1 cellular context compared by ENCODE assay signal in genomic region chr15:52679232-52680040, GRCh38.
TF ChIP-seq lines count a peak whose summit lies in the region.

A gene with protein sequence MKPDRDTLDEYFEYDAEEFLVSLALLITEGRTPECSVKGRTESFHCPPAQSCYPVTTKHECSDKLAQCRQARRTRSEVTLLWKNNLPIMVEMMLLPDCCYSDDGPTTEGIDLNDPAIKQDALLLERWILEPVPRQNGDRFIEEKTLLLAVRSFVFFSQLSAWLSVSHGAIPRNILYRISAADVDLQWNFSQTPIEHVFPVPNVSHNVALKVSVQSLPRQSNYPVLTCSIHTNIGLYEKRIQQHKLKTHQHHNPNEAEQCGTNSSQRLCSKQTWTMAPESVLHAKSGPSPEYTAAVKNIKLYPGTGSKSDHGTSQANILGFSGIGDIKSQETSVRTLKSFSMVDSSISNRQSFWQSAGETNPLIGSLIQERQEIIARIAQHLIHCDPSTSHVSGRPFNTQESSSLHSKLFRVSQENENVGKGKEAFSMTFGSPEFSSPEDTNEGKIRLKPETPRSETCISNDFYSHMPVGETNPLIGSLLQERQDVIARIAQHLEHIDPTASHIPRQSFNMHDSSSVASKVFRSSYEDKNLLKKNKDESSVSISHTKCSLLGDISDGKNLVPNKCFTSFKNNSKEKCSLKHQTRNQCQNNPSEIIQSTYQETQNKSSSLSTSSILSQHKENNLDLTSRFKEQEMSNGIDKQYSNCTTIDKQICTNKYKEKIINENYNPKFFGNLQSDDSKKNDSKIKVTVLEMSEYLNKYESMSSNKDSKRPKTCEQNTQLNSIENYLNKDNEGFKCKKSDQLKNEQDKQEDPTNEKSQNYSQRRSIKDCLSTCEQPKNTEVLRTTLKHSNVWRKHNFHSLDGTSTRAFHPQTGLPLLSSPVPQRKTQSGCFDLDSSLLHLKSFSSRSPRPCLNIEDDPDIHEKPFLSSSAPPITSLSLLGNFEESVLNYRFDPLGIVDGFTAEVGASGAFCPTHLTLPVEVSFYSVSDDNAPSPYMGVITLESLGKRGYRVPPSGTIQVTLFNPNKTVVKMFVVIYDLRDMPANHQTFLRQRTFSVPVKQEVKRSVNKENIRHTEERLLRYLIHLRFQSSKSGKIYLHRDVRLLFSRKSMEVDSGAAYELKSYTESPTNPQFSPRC (minus strand): TSS chr15:52679388. CDS start chr15:52678021, 1,367 bp downstream.

TF ChIP-seq in K562, 482 proteins besides CTCF, POLR2A, EP300 and RAD21 (continued from another document and continues in another):
- TF ChIP-seq, protein P1, sequence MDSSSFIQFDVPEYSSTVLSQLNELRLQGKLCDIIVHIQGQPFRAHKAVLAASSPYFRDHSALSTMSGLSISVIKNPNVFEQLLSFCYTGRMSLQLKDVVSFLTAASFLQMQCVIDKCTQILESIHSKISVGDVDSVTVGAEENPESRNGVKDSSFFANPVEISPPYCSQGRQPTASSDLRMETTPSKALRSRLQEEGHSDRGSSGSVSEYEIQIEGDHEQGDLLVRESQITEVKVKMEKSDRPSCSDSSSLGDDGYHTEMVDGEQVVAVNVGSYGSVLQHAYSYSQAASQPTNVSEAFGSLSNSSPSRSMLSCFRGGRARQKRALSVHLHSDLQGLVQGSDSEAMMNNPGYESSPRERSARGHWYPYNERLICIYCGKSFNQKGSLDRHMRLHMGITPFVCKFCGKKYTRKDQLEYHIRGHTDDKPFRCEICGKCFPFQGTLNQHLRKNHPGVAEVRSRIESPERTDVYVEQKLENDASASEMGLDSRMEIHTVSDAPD (CRISPR knock-in tag; IDR thresholded peaks at IDR 0.05), result no peak
- TF ChIP-seq MCM2 (IDR thresholded peaks at IDR 0.05; ENCODE audit: low read depth) (no peak), ZNF12 (CRISPR knock-in tag; IDR thresholded peaks at IDR 0.05) (no peak), MYNN (IDR thresholded peaks at IDR 0.05) (0 out of 2 replicates have a peak, but pooled peaks have one; percentile 38), MYNN (CRISPR knock-in tag; IDR thresholded peaks at IDR 0.05) (no peak), BHLHE40 (IDR thresholded peaks at IDR 0.05; ENCODE audit: low read length) (peak; percentile 83), YY1 (IDR thresholded peaks at IDR 0.05; ENCODE audit: borderline replicate concordance in 1 of 3, control insufficient read depth in 1 of 3, extremely low read depth in 1 of 3, insufficient read depth in 3 of 3, insufficient read length in 1 of 3, insufficient replicate concordance in 2 of 3, low read depth in 1 of 3, low read length in 2 of 3) (no peak), PHTF2 (CRISPR knock-in tag; IDR thresholded peaks at IDR 0.05) (no peak), LEF1 (IDR thresholded peaks at IDR 0.05) (no peak), SETDB1 (IDR thresholded peaks at IDR 0.05; ENCODE audit: low read length) (no peak), ATF3 (IDR thresholded peaks at IDR 0.05) (no peak), ATF3 (CRISPR knock-in tag; conservative IDR thresholded peaks at IDR 0.05) (no peak), TRIM28 (IDR thresholded peaks at IDR 0.05) (no peak), CBFB (CRISPR knock-in tag; IDR thresholded peaks at IDR 0.05) (no peak), STAT6 (CRISPR knock-in tag; IDR thresholded peaks at IDR 0.05) (no peak), ZNF609 (CRISPR knock-in tag; IDR thresholded peaks at IDR 0.05; ENCODE audit: borderline replicate concordance) (no peak), MED1 (CRISPR knock-in tag; IDR thresholded peaks at IDR 0.05; ENCODE audit: borderline replicate concordance) (no peak), PURB (CRISPR knock-in tag; IDR thresholded peaks at IDR 0.05; ENCODE audit: low read depth) (no peak), HMG20A (CRISPR knock-in tag; conservative IDR thresholded peaks at IDR 0.05) (no peak), ATF1 (CRISPR knock-in tag; IDR thresholded peaks at IDR 0.05) (no peak), ATF1 (tag; IDR thresholded peaks at IDR 0.05) (peak; percentile 84), KAT8 (IDR thresholded peaks at IDR 0.05; ENCODE audit: low read depth) (no peak), HLTF (IDR thresholded peaks at IDR 0.05) (no peak), ZC3H11A (IDR thresholded peaks at IDR 0.05; ENCODE audit: low read depth, low read length) (no peak), U2AF2 (optimal IDR thresholded peaks at IDR 0.05; ENCODE audit: low read depth, low read length) (no peak), XRCC4 (IDR thresholded peaks at IDR 0.05; ENCODE audit: extremely low read depth, insufficient read depth, insufficient read length) (no peak), ZSCAN32 (CRISPR knock-in tag; IDR thresholded peaks at IDR 0.05) (no peak), ZNF311 (CRISPR knock-in tag; IDR thresholded peaks at IDR 0.05) (no peak), KAT2B (IDR thresholded peaks at IDR 0.05; ENCODE audit: low read depth, low read length) (no peak), HMGN3 (IDR thresholded peaks at IDR 0.05; ENCODE audit: borderline replicate concordance, extremely low read depth, insufficient read length, low read depth, low read length) (no peak), ZNF263 (CRISPR knock-in tag; IDR thresholded peaks at IDR 0.05; ENCODE audit: borderline replicate concordance) (peak; percentile 85), FOXA3 (CRISPR knock-in tag; conservative IDR thresholded peaks at IDR 0.05 in 1 of 2, IDR thresholded peaks at IDR 0.05 in 1 of 2) (no peak), NCOA1 (IDR thresholded peaks at IDR 0.05; ENCODE audit: low read depth) (no peak), DPF2 (IDR thresholded peaks at IDR 0.05) (no peak), PRMT5 (CRISPR knock-in tag; IDR thresholded peaks at IDR 0.05) (no peak), PHF8 (IDR thresholded peaks at IDR 0.05; ENCODE audit: borderline replicate concordance, low read length) (peak; percentile 38; the same call in 1 of the 2 replicates), ZNF695 (CRISPR knock-in tag; IDR thresholded peaks at IDR 0.05) (no peak), ZNF384 (IDR thresholded peaks at IDR 0.05; ENCODE audit: low read depth, low read length) (no peak), THRB (CRISPR knock-in tag; conservative IDR thresholded peaks at IDR 0.05) (no peak)
- TF ChIP-seq, protein P2, sequence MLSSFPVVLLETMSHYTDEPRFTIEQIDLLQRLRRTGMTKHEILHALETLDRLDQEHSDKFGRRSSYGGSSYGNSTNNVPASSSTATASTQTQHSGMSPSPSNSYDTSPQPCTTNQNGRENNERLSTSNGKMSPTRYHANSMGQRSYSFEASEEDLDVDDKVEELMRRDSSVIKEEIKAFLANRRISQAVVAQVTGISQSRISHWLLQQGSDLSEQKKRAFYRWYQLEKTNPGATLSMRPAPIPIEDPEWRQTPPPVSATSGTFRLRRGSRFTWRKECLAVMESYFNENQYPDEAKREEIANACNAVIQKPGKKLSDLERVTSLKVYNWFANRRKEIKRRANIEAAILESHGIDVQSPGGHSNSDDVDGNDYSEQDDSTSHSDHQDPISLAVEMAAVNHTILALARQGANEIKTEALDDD (IDR thresholded peaks at IDR 0.05), result no peak
- TF ChIP-seq, protein P3, sequence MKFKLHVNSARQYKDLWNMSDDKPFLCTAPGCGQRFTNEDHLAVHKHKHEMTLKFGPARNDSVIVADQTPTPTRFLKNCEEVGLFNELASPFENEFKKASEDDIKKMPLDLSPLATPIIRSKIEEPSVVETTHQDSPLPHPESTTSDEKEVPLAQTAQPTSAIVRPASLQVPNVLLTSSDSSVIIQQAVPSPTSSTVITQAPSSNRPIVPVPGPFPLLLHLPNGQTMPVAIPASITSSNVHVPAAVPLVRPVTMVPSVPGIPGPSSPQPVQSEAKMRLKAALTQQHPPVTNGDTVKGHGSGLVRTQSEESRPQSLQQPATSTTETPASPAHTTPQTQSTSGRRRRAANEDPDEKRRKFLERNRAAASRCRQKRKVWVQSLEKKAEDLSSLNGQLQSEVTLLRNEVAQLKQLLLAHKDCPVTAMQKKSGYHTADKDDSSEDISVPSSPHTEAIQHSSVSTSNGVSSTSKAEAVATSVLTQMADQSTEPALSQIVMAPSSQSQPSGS (CRISPR knock-in tag; IDR thresholded peaks at IDR 0.05), result no peak
- TF ChIP-seq, protein P4, sequence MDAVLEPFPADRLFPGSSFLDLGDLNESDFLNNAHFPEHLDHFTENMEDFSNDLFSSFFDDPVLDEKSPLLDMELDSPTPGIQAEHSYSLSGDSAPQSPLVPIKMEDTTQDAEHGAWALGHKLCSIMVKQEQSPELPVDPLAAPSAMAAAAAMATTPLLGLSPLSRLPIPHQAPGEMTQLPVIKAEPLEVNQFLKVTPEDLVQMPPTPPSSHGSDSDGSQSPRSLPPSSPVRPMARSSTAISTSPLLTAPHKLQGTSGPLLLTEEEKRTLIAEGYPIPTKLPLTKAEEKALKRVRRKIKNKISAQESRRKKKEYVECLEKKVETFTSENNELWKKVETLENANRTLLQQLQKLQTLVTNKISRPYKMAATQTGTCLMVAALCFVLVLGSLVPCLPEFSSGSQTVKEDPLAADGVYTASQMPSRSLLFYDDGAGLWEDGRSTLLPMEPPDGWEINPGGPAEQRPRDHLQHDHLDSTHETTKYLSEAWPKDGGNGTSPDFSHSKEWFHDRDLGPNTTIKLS (IDR thresholded peaks at IDR 0.05; ENCODE audit: borderline replicate concordance, low read depth), result no peak
